28 cellular contexts compared by ENCODE assay signal in the genomic region with DNA sequence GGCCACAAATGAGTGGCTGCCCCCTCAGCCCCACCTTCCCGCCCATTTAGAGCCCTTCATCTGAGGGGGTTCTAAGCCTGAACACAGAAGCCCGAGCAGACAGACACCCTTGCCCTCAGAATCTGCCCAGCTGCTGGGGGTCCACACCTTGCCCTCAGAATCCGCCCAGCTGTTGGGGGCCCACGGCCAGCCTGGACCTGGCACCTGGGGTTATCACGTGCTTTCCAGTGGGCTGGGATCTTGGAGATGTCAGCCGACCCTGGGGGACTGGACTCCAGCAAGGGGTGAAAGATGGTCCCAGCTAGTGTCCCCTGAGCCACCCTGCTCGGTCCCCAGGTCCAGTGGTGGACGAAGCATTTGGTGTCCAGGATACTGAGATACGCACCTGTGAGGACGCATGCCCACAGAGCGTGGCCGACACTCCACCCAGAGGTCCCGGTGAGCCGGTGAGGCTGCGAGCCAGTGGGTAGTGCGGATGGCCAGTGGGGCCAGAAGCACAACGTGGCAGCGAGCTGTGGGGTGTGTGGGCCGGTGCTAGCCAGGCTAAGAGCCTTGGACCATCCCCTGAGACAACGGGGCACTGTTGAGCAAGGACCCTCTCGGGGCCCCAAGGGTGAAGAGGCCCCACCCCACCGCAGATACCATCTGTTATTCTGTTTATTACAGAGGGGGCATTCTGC. TPM values are rescaled to one million over a fixed set of nuclear protein-coding genes. Genes with fewer than 3 reads are reported as not detected.
DNase-seq lines count a peak whose midpoint lies in the region; ATAC-seq and TF ChIP-seq lines count a peak whose summit lies in the region.
"Had no signal": no experiment of that assay in that cellular context is flagged by ENCODE, and none has a peak within 500 bp of the region (broad histone marks: within the 10 kb centered on the region; RNA-seq: fewer than 3 reads in every experiment).

No MANE protein-coding gene starts in this region.

- no peak overlapping the region for H3K4me3 Mint-ChIP-seq in activated naive CD8-positive, alpha-beta T cell treated with anti-CD3 and anti-CD28 coated beads, Interleukin-2, amount 10 ng/mL, durations not matched to agents 7 days and 5 days
- no peak overlapping the region for H3K4me3 Mint-ChIP-seq in activated naive CD8-positive, alpha-beta T cell treated with anti-CD3 and anti-CD28 coated beads for 36 hours
- H3K4me3 Mint-ChIP-seq: CD8-positive, alpha-beta T cell; memory B cell; neural crest cell; WTC11 had no signal

- 88 to 96% (median 92%) methylated on average over 6 to 22 of the region's 22 CpGs for WGBS in adrenal gland, 4 donors

- H3K27me3 Mint-ChIP-seq in activated naive CD8-positive, alpha-beta T cell treated with anti-CD3 and anti-CD28 coated beads, Interleukin-2, amount 10 ng/mL, durations not matched to agents 7 days and 5 days = peaks cover 8% of the 10 kb centered on the region
- H3K27me3 Mint-ChIP-seq in activated naive CD8-positive, alpha-beta T cell treated with anti-CD3 and anti-CD28 coated beads for 36 hours = no peaks in the 10 kb centered on the region

- TF ChIP-seq POLR2A in adrenal gland (IDR thresholded peaks at IDR 0.05) = no peak

- DNase-seq in activated naive CD8-positive, alpha-beta T cell treated with anti-CD3 and anti-CD28 coated beads, Interleukin-2, amount 10 ng/mL, durations not matched to agents 7 days and 5 days = peak; percentile 25
- DNase-seq in activated naive CD8-positive, alpha-beta T cell treated with anti-CD3 and anti-CD28 coated beads for 36 hours = no peak
- peak in 6 of 7 donors; percentile 11 to 50 (median 24) for DNase-seq in adrenal gland
- DNase-seq in posterior vena cava (ENCODE audit: low spot score) = peak; percentile 76
- no peak for DNase-seq in NCI-H345 (lab: John Stamatoyannopoulos, UW)
- no peak for DNase-seq in DMS53 treated with DMSO at 0.1 percent for 48 hours (lab: John Stamatoyannopoulos, UW; ENCODE audit: unreplicated experiment)
- DNase-seq: activated naive CD4-positive, alpha-beta T cell treated with anti-CD3 and anti-CD28 coated beads, Interleukin-2, amount 50 U/mL, for 16 hours; AML-193; anterior cingulate cortex; DMS 273 treated with DMSO at 0.1 percent for 48 hours; GM23248; hippocampal formation; NCI-H146; NCI-H2107; NCI-H446; NCI-H748 treated with DMSO at 0.1 percent for 48 hours; stimulated activated CD4-positive, alpha-beta T cell treated with anti-CD3 and anti-CD28 coated beads, Interleukin-4, amount 100 ng/mL, for 4 hours; T1000 had no signal

- H3K9me3 ChIP-seq in BLaER1 treated with 17β-estradiol and CSF1 and Interleukin-3, amounts not matched to agents 10 nM and 100 nM (replicated peaks in 1 of 11) = no peaks in the 10 kb centered on the region
- no peaks in the 10 kb centered on the region for H3K9me3 ChIP-seq in adrenal gland (replicated peaks in 1 of 3)
- H3K9me3 ChIP-seq: Peyer's patch had no signal

- H3K9me3 Mint-ChIP-seq in activated naive CD8-positive, alpha-beta T cell treated with anti-CD3 and anti-CD28 coated beads, Interleukin-2, amount 10 ng/mL, durations not matched to agents 7 days and 5 days = no peaks in the 10 kb centered on the region
- H3K9me3 Mint-ChIP-seq in activated naive CD8-positive, alpha-beta T cell treated with anti-CD3 and anti-CD28 coated beads for 36 hours = no peaks in the 10 kb centered on the region
- H3K9me3 Mint-ChIP-seq: CD8-positive, alpha-beta T cell; memory B cell; neural crest cell; WTC11 had no signal

- H3K4me1 Mint-ChIP-seq in activated naive CD8-positive, alpha-beta T cell treated with anti-CD3 and anti-CD28 coated beads, Interleukin-2, amount 10 ng/mL, durations not matched to agents 7 days and 5 days = peaks cover 21% of the 10 kb centered on the region
- H3K4me1 Mint-ChIP-seq in activated naive CD8-positive, alpha-beta T cell treated with anti-CD3 and anti-CD28 coated beads for 36 hours = peaks cover 13% of the 10 kb centered on the region

- ATAC-seq in activated naive CD8-positive, alpha-beta T cell treated with anti-CD3 and anti-CD28 coated beads, Interleukin-2, amount 10 ng/mL, durations not matched to agents 7 days and 5 days (ENCODE audit: low read depth) = no peak
- ATAC-seq: CD8-positive, alpha-beta T cell; left colon had no signal

- H3K27me3 ChIP-seq in BLaER1 treated with 17β-estradiol and CSF1 and Interleukin-3, amounts not matched to agents 10 nM and 100 nM = no peaks in the 10 kb centered on the region
- H3K27me3 ChIP-seq in adrenal gland = no peaks in the 10 kb centered on the region
- H3K27me3 ChIP-seq: Peyer's patch, SJSA1 had no signal

- H4K20me1 ChIP-seq in BLaER1 treated with 17β-estradiol and CSF1 and Interleukin-3, amounts not matched to agents 10 nM and 100 nM = peaks cover 0 to 14% (median 5%) of the 10 kb centered on the region in 11 experiments; a peak in 13 of 22 replicates

- intact Hi-C loops in adrenal gland (cut with DNase I) (no loop called here), posterior vena cava (cut with DNase I) (no loop called here)

- POLR2A ChIA-PET in activated naive CD8-positive, alpha-beta T cell treated with anti-CD3 and anti-CD28 coated beads, Interleukin-2, amount 10 ng/mL, durations not matched to agents 7 days and 5 days (lab: Charles Lee) = no interaction called here

- peaks cover 42 to 80% (median 61%) of the 10 kb centered on the region in 10 experiments for H3K4me1 ChIP-seq in BLaER1 treated with 17β-estradiol and CSF1 and Interleukin-3, amounts not matched to agents 10 nM and 100 nM
- H3K4me1 ChIP-seq in adrenal gland (replicated peaks in 1 of 2) = peaks cover 14 to 21% of the 10 kb centered on the region in 2 donors
- H3K4me1 ChIP-seq: parathyroid adenoma had no signal

- no peak for TF ChIP-seq CTCF in adrenal gland (IDR thresholded peaks at IDR 0.05)

- H3K36me3 ChIP-seq in BLaER1 treated with 17β-estradiol and CSF1 and Interleukin-3, amounts not matched to agents 10 nM and 100 nM = peaks cover 0 to 13% (median 0%) of the 10 kb centered on the region in 11 experiments; a peak in 7 of 22 replicates
- H3K36me3 ChIP-seq in adrenal gland (replicated peaks in 1 of 2) = no peaks in the 10 kb centered on the region
- H3K36me3 ChIP-seq: Peyer's patch had no signal

- H3K27ac ChIP-seq in BLaER1 treated with 17β-estradiol and CSF1 and Interleukin-3, amounts not matched to agents 10 nM and 100 nM = peak overlapping the region in 6 of 11 experiments; percentile 11 to 57 (median 35); a peak in 11 of 22 replicates
- no peak overlapping the region for H3K27ac ChIP-seq in adrenal gland
- H3K27ac ChIP-seq: GM23248, parathyroid adenoma, Peyer's patch, SJSA1 had no signal

- H3K9ac ChIP-seq in BLaER1 treated with 17β-estradiol and CSF1 and Interleukin-3, amounts not matched to agents 10 nM and 100 nM = peak overlapping the region in 4 of 11 experiments; percentile 28 to 52 (median 32); a peak in 2 of 22 replicates
- H3K9ac ChIP-seq: GM23248, parathyroid adenoma had no signal

- no peak overlapping the region for H3K27ac Mint-ChIP-seq in activated naive CD8-positive, alpha-beta T cell treated with anti-CD3 and anti-CD28 coated beads, Interleukin-2, amount 10 ng/mL, durations not matched to agents 7 days and 5 days
- no peak overlapping the region for H3K27ac Mint-ChIP-seq in activated naive CD8-positive, alpha-beta T cell treated with anti-CD3 and anti-CD28 coated beads for 36 hours
- H3K27ac Mint-ChIP-seq: CD8-positive, alpha-beta T cell; memory B cell; WTC11 had no signal

- no peaks in the 10 kb centered on the region for H3K36me3 Mint-ChIP-seq in activated naive CD8-positive, alpha-beta T cell treated with anti-CD3 and anti-CD28 coated beads, Interleukin-2, amount 10 ng/mL, durations not matched to agents 7 days and 5 days
- no peaks in the 10 kb centered on the region for H3K36me3 Mint-ChIP-seq in activated naive CD8-positive, alpha-beta T cell treated with anti-CD3 and anti-CD28 coated beads for 36 hours
- H3K36me3 Mint-ChIP-seq: memory B cell, WTC11 had no signal

- H3K4me3 ChIP-seq in BLaER1 treated with 17β-estradiol and CSF1 and Interleukin-3, amounts not matched to agents 10 nM and 100 nM = no peak overlapping the region
- H3K4me3 ChIP-seq in adrenal gland = no peak overlapping the region
- H3K4me3 ChIP-seq: GM23248, Peyer's patch, SJSA1 had no signal

- H3K4me2 ChIP-seq in BLaER1 treated with 17β-estradiol and CSF1 and Interleukin-3, amounts not matched to agents 10 nM and 100 nM = peak overlapping the region in 10 of 11 experiments; percentile 54 to 89 (median 68); a peak in 20 of 22 replicates

RNA-seq across cellular contexts. Expression of a gene that starts 3.1 kb away (rescaled TPM):
- total RNA-seq in activated naive CD8-positive, alpha-beta T cell treated with anti-CD3 and anti-CD28 coated beads, Interleukin-2, amount 10 ng/mL, durations not matched to agents 7 days and 5 days = 100 to 1,000 TPM; 192 to 208 TPM
- total RNA-seq in activated naive CD8-positive, alpha-beta T cell treated with anti-CD3 and anti-CD28 coated beads for 36 hours = 10 to 100 TPM; 40.9 to 43.0 TPM
- total RNA-seq in adrenal gland = 1,000 to 10,000 TPM; 1,712 to 4,168 (median 2,244) TPM
- 1,000 to 10,000 TPM in 2 of 3 donors, 100 to 1,000 TPM in 1; 641 to 1,561 (median 1,335) TPM for polyA plus RNA-seq in adrenal gland
- total RNA-seq in posterior vena cava = 100 to 1,000 TPM; 351 to 519 TPM

RNA-seq across cellular contexts. Expression of a gene that starts 16.5 kb away (rescaled TPM):
- total RNA-seq in activated naive CD8-positive, alpha-beta T cell treated with anti-CD3 and anti-CD28 coated beads, Interleukin-2, amount 10 ng/mL, durations not matched to agents 7 days and 5 days = 1 to 10 TPM in 1 of 2 experiments, under 1 TPM in 1; 0.82 to 1.3 TPM
- not detected for total RNA-seq in activated naive CD8-positive, alpha-beta T cell treated with anti-CD3 and anti-CD28 coated beads for 36 hours
- total RNA-seq in adrenal gland (100 to 1,000 TPM in 1 of 8 donors, 10 to 100 TPM in 7; 15.7 to 112 (median 31.6) TPM), posterior vena cava (1 to 10 TPM; 1.4 to 2.4 TPM)
- polyA plus RNA-seq in adrenal gland = 100 to 1,000 TPM in 1 of 3 donors, 10 to 100 TPM in 1, 1 to 10 TPM in 1; 6.3 to 267 (median 76.5) TPM
- total RNA-seq: A673, neural crest cell had no signal

Comparison
In these comparisons a context has a peak if more than half of its experiments do, and no peak if none do; other contexts are left out.
1. DNase-seq: peak in activated naive CD8-positive, alpha-beta T cell treated with anti-CD3 and anti-CD28 coated beads, Interleukin-2, amount 10 ng/mL, durations not matched to agents 7 days and 5 days (single experiment), adrenal gland (6 of 7) and posterior vena cava (single experiment); none in activated naive CD8-positive, alpha-beta T cell treated with anti-CD3 and anti-CD28 coated beads for 36 hours (single experiment), NCI-H345 (single experiment) and DMS53 treated with DMSO at 0.1 percent for 48 hours (single experiment).
2. RNA of a gene that starts 3.1 kb away (total RNA-seq): 1,712 to 4,168 TPM in adrenal gland, 351 to 519 TPM in posterior vena cava and 192 to 208 TPM in activated naive CD8-positive, alpha-beta T cell treated with anti-CD3 and anti-CD28 coated beads, Interleukin-2, amount 10 ng/mL, durations not matched to agents 7 days and 5 days; 40.9 to 43.0 TPM in activated naive CD8-positive, alpha-beta T cell treated with anti-CD3 and anti-CD28 coated beads for 36 hours; every median in the first group is over 4 times any median in the second.
3. H3K27ac ChIP-seq: peak in BLaER1 treated with 17β-estradiol and CSF1 and Interleukin-3, amounts not matched to agents 10 nM and 100 nM (6 of 11); none in adrenal gland (0 of 5).
4. RNA of a gene that starts 16.5 kb away (total RNA-seq): 15.7 to 112 TPM in adrenal gland; 1.4 to 2.4 TPM in posterior vena cava, 0.82 to 1.3 TPM in activated naive CD8-positive, alpha-beta T cell treated with anti-CD3 and anti-CD28 coated beads, Interleukin-2, amount 10 ng/mL, durations not matched to agents 7 days and 5 days and not detected in activated naive CD8-positive, alpha-beta T cell treated with anti-CD3 and anti-CD28 coated beads for 36 hours; every median in the first group is over 4 times any median in the second.